ENCODE assay signal across 23 cellular contexts in the genomic region with DNA sequence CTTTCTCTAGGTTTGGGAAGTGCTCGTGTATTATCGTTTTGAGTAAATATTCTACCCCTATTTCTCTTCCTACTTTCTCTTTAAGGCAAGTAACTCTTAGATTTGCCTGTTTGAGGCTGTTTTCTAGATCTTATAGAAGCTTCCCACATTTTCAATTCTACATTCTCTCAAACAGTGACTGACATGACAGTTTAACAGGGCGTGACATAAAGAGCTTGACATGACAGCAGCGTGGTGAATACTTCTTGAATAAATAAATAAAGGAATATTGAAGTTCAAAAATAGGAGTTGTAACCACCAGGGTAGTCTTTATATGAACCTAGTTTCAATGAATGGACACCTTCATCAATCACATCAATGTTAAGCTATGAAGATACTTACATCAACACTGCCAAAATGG.
"Had no signal": no experiment of that assay in that cellular context is flagged by ENCODE, and none has a peak within 500 bp of the region (broad histone marks: within the 10 kb centered on the region; RNA-seq: fewer than 3 reads in every experiment).

No MANE protein-coding gene starts in this region.

- DNase-seq: colonic mucosa; cortex of kidney; dermis blood vessel endothelial cell; dorsolateral prefrontal cortex; effector CD4-positive, alpha-beta T cell; effector CD8-positive, alpha-beta T cell; effector memory CD4-positive, alpha-beta T cell; effector memory CD8-positive, alpha-beta T cell; endodermal cell; erythroblast; esophagus squamous epithelium; foreskin fibroblast; foreskin keratinocyte; foreskin melanocyte; gastrocnemius medialis; glutamatergic neuron; head of caudate nucleus; heart left ventricle; heart right ventricle had no signal

- H3K27ac ChIP-seq: colonic mucosa, coronary artery, dorsolateral prefrontal cortex, epithelial cell of prostate, esophagus muscularis mucosa, esophagus squamous epithelium, foreskin keratinocyte, gastrocnemius medialis, gastroesophageal sphincter, heart left ventricle, heart right ventricle had no signal

- H3K36me3 ChIP-seq: colonic mucosa, esophagus muscularis mucosa, esophagus squamous epithelium, gastrocnemius medialis, gastroesophageal sphincter, heart left ventricle, heart right ventricle had no signal

- H3K27me3 ChIP-seq: colonic mucosa had no signal

- H3K4me3 ChIP-seq: colonic mucosa, coronary artery, dorsolateral prefrontal cortex, esophagus muscularis mucosa, esophagus squamous epithelium, gastrocnemius medialis, gastroesophageal sphincter, heart left ventricle, heart right ventricle had no signal

- H3K9me3 ChIP-seq: colonic mucosa, esophagus muscularis mucosa, esophagus squamous epithelium, gastrocnemius medialis, gastroesophageal sphincter had no signal
